Comparison of ENCODE assay signal across 8 cellular contexts in genomic region chr16:2267913-2268666, GRCh38. TPM values are rescaled to one million over a fixed set of nuclear protein-coding genes. Genes with fewer than 3 reads are reported as not detected.
DNase-seq lines count a peak whose midpoint lies in the region; ATAC-seq and TF ChIP-seq lines count a peak whose summit lies in the region.

TSS of gene RNPS1 (minus strand) at chr16:2268126. CDS start at chr16:2264643, 3,483 bp downstream.

- no peaks in the 10 kb centered on the region for H3K9me3 ChIP-seq in right lobe of liver

- H3K27me3 ChIP-seq in dorsolateral prefrontal cortex (no peaks in the 10 kb centered on the region), right lobe of liver (no peaks in the 10 kb centered on the region)

- H3K4me1 ChIP-seq in right lobe of liver = peaks cover 0 to 14% (median 6%) of the 10 kb centered on the region in 4 donors

- intact Hi-C loops in dorsolateral prefrontal cortex (cut with DNase I) = loop anchor here in 1 of 2 donors (5.0 kb wide), 1 partner anchor 61 kb away; the partner anchor contains the start of gene MLST8
- intact Hi-C loops in right lobe of liver (cut with DNase I) = no loop called here

- TF ChIP-seq POLR2A in right lobe of liver (IDR thresholded peaks at IDR 0.05) = peak; percentile 94

- peak; percentile 98 for DNase-seq in CD1c-positive myeloid dendritic cell (ENCODE audit: extremely low spot score)
- peak; percentile 71 for DNase-seq in NCI-H748 treated with DMSO at 0.1 percent for 48 hours (lab: John Stamatoyannopoulos, UW)
- peak; percentile 95 to 96 for DNase-seq in activated CD4-positive, alpha-beta T cell treated with anti-CD3 and anti-CD28 coated beads, Interleukin-2, amount 50 U/mL, for 48 hours
- peak; percentile 90 to 97 (median 93) for DNase-seq in dorsolateral prefrontal cortex
- DNase-seq in right lobe of liver = peak; percentile 96
- DNase-seq in stimulated activated CD4-positive, alpha-beta T cell treated with anti-CD3 and anti-CD28 coated beads, Interleukin-4, amount 100 ng/mL, for 24 hours = peak; percentile 95

- ATAC-seq in GM19395 (IDR thresholded peaks at IDR 0.05; ENCODE audit: unreplicated experiment) (peak; percentile 72), HG03558 (IDR thresholded peaks at IDR 0.05; ENCODE audit: extremely low read depth, unreplicated experiment) (peak; percentile 60), right lobe of liver (peak; percentile 93 to 96 (median 95))

- H3K27ac ChIP-seq in dorsolateral prefrontal cortex = peak within 1 kb of the TSS; percentile 86 to 100 (median 97)
- H3K27ac ChIP-seq in right lobe of liver = peak within 1 kb of the TSS; percentile 75 to 99 (median 97)

- peaks cover 0 to 9% (median 0%) of the 10 kb centered on the region in 4 donors for H3K36me3 ChIP-seq in right lobe of liver

- WGBS in right lobe of liver (ENCODE audit: insufficient coverage, low coverage, low lambda C conversion rate, missing lambda C conversion rate) = 2% methylated on average over 10 of the region's 88 CpGs

- TF ChIP-seq CTCF in dorsolateral prefrontal cortex (IDR thresholded peaks at IDR 0.05 in 54 of 56, conservative IDR thresholded peaks at IDR 0.05 in 2 of 56; ENCODE audit: low read depth in 1 of 56, partially characterized antibody in 56 of 56) (peak in 13 of 56 donors; percentile 5 to 40 (median 23)), right lobe of liver (IDR thresholded peaks at IDR 0.05) (no peak)

- H3K4me3 ChIP-seq in dorsolateral prefrontal cortex (peak within 1 kb of the TSS; percentile 68 to 100 (median 93)), right lobe of liver (peak within 1 kb of the TSS; percentile 89 to 99 (median 97))

RNA-seq across cellular contexts. Expression of gene RNPS1, which starts in this region (rescaled TPM):
- 100 to 1,000 TPM; 162 to 285 (median 225) TPM for total RNA-seq in dorsolateral prefrontal cortex
- total RNA-seq in right lobe of liver = 10 to 100 TPM; 29.0 to 61.9 (median 38.9) TPM

Comparison
In these comparisons a context has a peak if more than half of its experiments do, and no peak if none do; other contexts are left out.
1. Peak in every context shown above with its lines: DNase-seq, ATAC-seq, H3K4me3 ChIP-seq and H3K27ac ChIP-seq.